Comparison of ENCODE assay signal across 36 cellular contexts in genomic region chr6:129188795-129189194, GRCh38.
"Had no signal": no experiment of that assay in that cellular context is flagged by ENCODE, and none has a peak within 500 bp of the region (broad histone marks: within the 10 kb centered on the region; RNA-seq: fewer than 3 reads in every experiment).

No MANE protein-coding gene starts in this region.

- H3K4me1 ChIP-seq: adrenal gland, body of pancreas had no signal

- ATAC-seq: activated naive CD4-positive, alpha-beta T cell treated with anti-CD3 and anti-CD28 coated beads, Interleukin-2, amount 50 U/mL, for 72 hours; activated T-cell treated with anti-CD3 and anti-CD28 coated beads, Interleukin-2, amount 50 U/mL, for 4 hours; body of pancreas; Panc1 had no signal

- H3K36me3 ChIP-seq: adrenal gland, MG63, SJSA1 had no signal

- H3K27me3 ChIP-seq: adrenal gland, body of pancreas, MG63, SJSA1 had no signal

- H3K9me3 Mint-ChIP-seq: activated B cell treated with CpG ODN at 0.5 μM for 24 hours; activated CD4-positive, alpha-beta memory T cell treated with anti-CD3 and anti-CD28 coated beads for 36 hours; activated naive CD4-positive, alpha-beta T cell treated with anti-CD3 and anti-CD28 coated beads for 36 hours; activated naive CD4-positive, alpha-beta T cell treated with anti-CD3 and anti-CD28 coated beads, Interleukin-2, amount 50 U/mL, for 72 hours; activated T-cell treated with anti-CD3 and anti-CD28 coated beads, Interleukin-2, amount 50 U/mL, for 4 hours; activated T-helper 1 cell treated with anti-CD3 and anti-CD28 coated beads, Interleukin-12 subunit alpha, Interleukin-12 subunit beta, Interleukin-2, Interleukin-4 antibody, amounts not matched to agents 30 ng/mL and 10 ng/mL and 1 ng/mL, durations not matched to agents 14 hours and 24 hours and 36 hours had no signal

- H3K27me3 Mint-ChIP-seq: activated B cell treated with CpG ODN at 0.5 μM for 24 hours; activated CD4-positive, alpha-beta memory T cell treated with anti-CD3 and anti-CD28 coated beads for 36 hours had no signal

- DNase-seq: activated B cell treated with CpG ODN at 0.5 μM for 24 hours; activated CD4-positive, alpha-beta memory T cell treated with anti-CD3 and anti-CD28 coated beads for 36 hours; activated CD4-positive, alpha-beta T cell treated with anti-CD3 and anti-CD28 coated beads for 4 hours; activated CD4-positive, alpha-beta T cell treated with anti-CD3 and anti-CD28 coated beads, Interleukin-2, amount 50 U/mL, for 1 hour; activated CD4-positive, CD25-positive, alpha-beta regulatory T cell treated with anti-CD3 and anti-CD28 coated beads, Interleukin-2, amount 50 U/mL, for 72 hours; activated CD8-positive, alpha-beta memory T cell treated with anti-CD3 and anti-CD28 coated beads, Interleukin-2, amount 50 U/mL, for 4 hours; activated gamma-delta T cell treated with Interleukin-2 at 50 U/mL for 16 hours; activated naive CD4-positive, alpha-beta T cell treated with anti-CD3 and anti-CD28 coated beads for 36 hours; activated T-cell treated with anti-CD3 and anti-CD28 coated beads for 4 hours; activated T-cell treated with anti-CD3 and anti-CD28 coated beads, Interleukin-2, amount 50 U/mL, for 4 hours; adrenal gland; body of pancreas; caudate nucleus; Kasumi-1; KG1; MG63; NCI-H1048; NCI-H1105 treated with DMSO at 0.1 percent for 48 hours; NCI-H1436; NCI-H1694; NCI-H1930; NCI-H2081 treated with DMSO at 0.1 percent for 48 hours; NCI-H226; NCI-H446 treated with DMSO at 0.1 percent for 48 hours; NCI-H69; NCI-H82; SHP77 treated with DMSO at 0.1 percent for 48 hours; SW 1271; T-helper 1 cell; T-helper 2 cell; T-helper 9 cell had no signal

- H3K4me3 Mint-ChIP-seq: activated B cell treated with CpG ODN at 0.5 μM for 24 hours; activated CD4-positive, alpha-beta memory T cell treated with anti-CD3 and anti-CD28 coated beads for 36 hours; activated naive CD4-positive, alpha-beta T cell treated with anti-CD3 and anti-CD28 coated beads for 36 hours; activated T-cell treated with anti-CD3 and anti-CD28 coated beads, Interleukin-2, amount 50 U/mL, for 4 hours; activated T-helper 1 cell treated with anti-CD3 and anti-CD28 coated beads, Interleukin-12 subunit alpha, Interleukin-12 subunit beta, Interleukin-2, Interleukin-4 antibody, amounts not matched to agents 30 ng/mL and 10 ng/mL and 1 ng/mL, durations not matched to agents 14 hours and 24 hours and 36 hours had no signal

- H3K4me3 ChIP-seq: adrenal gland, body of pancreas, MG63, SJSA1 had no signal

- H3K27ac ChIP-seq: adrenal gland, body of pancreas, SJSA1, VCaP had no signal

- H3K36me3 Mint-ChIP-seq: activated CD4-positive, alpha-beta memory T cell treated with anti-CD3 and anti-CD28 coated beads for 36 hours; activated naive CD4-positive, alpha-beta T cell treated with anti-CD3 and anti-CD28 coated beads, Interleukin-2, amount 50 U/mL, for 72 hours had no signal

- H3K9me3 ChIP-seq: adrenal gland, body of pancreas, SJSA1 had no signal

- H3K27ac Mint-ChIP-seq: activated B cell treated with CpG ODN at 0.5 μM for 24 hours; activated CD4-positive, alpha-beta memory T cell treated with anti-CD3 and anti-CD28 coated beads for 36 hours; activated naive CD4-positive, alpha-beta T cell treated with anti-CD3 and anti-CD28 coated beads for 36 hours; activated naive CD4-positive, alpha-beta T cell treated with anti-CD3 and anti-CD28 coated beads, Interleukin-2, amount 50 U/mL, for 72 hours; activated T-helper 1 cell treated with anti-CD3 and anti-CD28 coated beads, Interleukin-12 subunit alpha, Interleukin-12 subunit beta, Interleukin-2, Interleukin-4 antibody, amounts not matched to agents 30 ng/mL and 10 ng/mL and 1 ng/mL, durations not matched to agents 14 hours and 24 hours and 36 hours had no signal
